ENCODE assay signal across 11 cellular contexts in genomic region chr16:67207116-67207856, GRCh38. TPM values are rescaled to one million over a fixed set of nuclear protein-coding genes. Genes with fewer than 3 reads are reported as not detected.
DNase-seq lines count a peak whose midpoint lies in the region; ATAC-seq and TF ChIP-seq lines count a peak whose summit lies in the region.
"Had no signal": no experiment of that assay in that cellular context is flagged by ENCODE, and none has a peak within 500 bp of the region (broad histone marks: within the 10 kb centered on the region; RNA-seq: fewer than 3 reads in every experiment).

No MANE protein-coding gene starts in this region.

- H3K4me3 ChIP-seq in Caco-2 (ENCODE audit: low read depth, low read length) (no peak overlapping the region), astrocyte of the spinal cord (ENCODE audit: low read depth, low read length) (no peak overlapping the region), mucosa of stomach (ENCODE audit: low read length) (no peak overlapping the region)

- CTCF ChIA-PET in Caco-2 (lab: Charles Lee) = interaction anchor here (0.5 kb wide), 1 partner anchor 39 kb away, joined by 5 read pairs; no protein-coding TSS in a partner anchor

- H3K9ac ChIP-seq in mucosa of stomach (ENCODE audit: low read length) = peak overlapping the region; percentile 12

- no peak overlapping the region for H3K4me3 Mint-ChIP-seq in Caco-2 (ENCODE audit: unreplicated experiment)
- H3K4me3 Mint-ChIP-seq in HFFc6 = no peak overlapping the region
- H3K4me3 Mint-ChIP-seq: activated CD8-positive, alpha-beta T cell treated with anti-CD3 and anti-CD28 coated beads, Interleukin-2, amount 10 ng/mL, durations not matched to agents 7 days and 5 days; CD14-positive monocyte had no signal

- in situ Hi-C loops in astrocyte of the spinal cord (cut with HindIII; ENCODE audit: low sequenced_read_pairs) = no loop called here

- intact Hi-C loops in Caco-2 (cut with micrococcal nuclease; ENCODE audit: unreplicated experiment) = no loop called here

- H3K4me1 ChIP-seq in Caco-2 (peaks cover 12% of the 10 kb centered on the region; the same call in 1 of the 2 replicates), mucosa of stomach (ENCODE audit: control insufficient read depth, insufficient read depth, low read length) (no peaks in the 10 kb centered on the region)

- H3K9me3 Mint-ChIP-seq in Caco-2 (ENCODE audit: unreplicated experiment) = no peaks in the 10 kb centered on the region
- no peaks in the 10 kb centered on the region for H3K9me3 Mint-ChIP-seq in HFFc6

- POLR2A ChIA-PET in Caco-2 (lab: Charles Lee) = interaction anchor here (1.4 kb wide), 1 partner anchor 19 kb away, joined by 3 read pairs; the partner anchor contains the start of gene TMEM208

- H3K36me3 ChIP-seq in Caco-2 (ENCODE audit: control insufficient read depth, insufficient read depth, low read length) (no peaks in the 10 kb centered on the region; the same call in 1 of the 2 replicates), mucosa of stomach (ENCODE audit: control insufficient read depth, insufficient read depth, low read length) (no peaks in the 10 kb centered on the region)

- H3K4me1 Mint-ChIP-seq in Caco-2 (ENCODE audit: low read depth, unreplicated experiment) = peaks cover 8% of the 10 kb centered on the region
- H3K4me1 Mint-ChIP-seq in HFFc6 (ENCODE audit: low read depth) = peaks cover 24% of the 10 kb centered on the region
- H3K4me1 Mint-ChIP-seq: CD14-positive monocyte had no signal

- ATAC-seq in HG02571 (IDR thresholded peaks at IDR 0.05; ENCODE audit: unreplicated experiment) = no peak
- ATAC-seq: activated CD8-positive, alpha-beta T cell treated with anti-CD3 and anti-CD28 coated beads, Interleukin-2, amount 10 ng/mL, durations not matched to agents 7 days and 5 days had no signal

- H3K9me3 ChIP-seq in Caco-2 (no peaks in the 10 kb centered on the region), mucosa of stomach (ENCODE audit: control insufficient read depth, low read length) (no peaks in the 10 kb centered on the region)

- H3K27ac Mint-ChIP-seq in Caco-2 (ENCODE audit: unreplicated experiment) (peak overlapping the region; percentile 9), HFFc6 (peak overlapping the region; percentile 83)
- H3K27ac Mint-ChIP-seq: activated CD8-positive, alpha-beta T cell treated with anti-CD3 and anti-CD28 coated beads, Interleukin-2, amount 10 ng/mL, durations not matched to agents 7 days and 5 days had no signal

- TF ChIP-seq CTCF in Caco-2 (IDR thresholded peaks at IDR 0.05; ENCODE audit: insufficient read depth in 1 of 2, low read depth in 1 of 2, low read length in 1 of 2, severe bottlenecking in 1 of 2, unreplicated experiment in 1 of 2) (no peak), HFFc6 (IDR thresholded peaks at IDR 0.05) (no peak), astrocyte of the spinal cord (IDR thresholded peaks at IDR 0.05; ENCODE audit: low read depth, low read length) (no peak)

- DNase-seq in Caco-2 (no peak), HFFc6 (no peak), astrocyte of the spinal cord (ENCODE audit: low read depth, low spot score) (peak; percentile 14), nucleus accumbens (lab: John Stamatoyannopoulos, UW) (no peak), AG08396 (ENCODE audit: low spot score) (no peak)
- DNase-seq in activated effector memory CD4-positive, alpha-beta T cell treated with anti-CD3 and anti-CD28 coated beads, Interleukin-2, amount 50 U/mL, for 16 hours = no peak
- DNase-seq: activated CD8-positive, alpha-beta T cell treated with anti-CD3 and anti-CD28 coated beads, Interleukin-2, amount 10 ng/mL, durations not matched to agents 7 days and 5 days; activated gamma-delta T cell had no signal

- H3K27me3 ChIP-seq in Caco-2 (replicated peaks; ENCODE audit: control insufficient read depth, insufficient read depth, low read length) (no peaks in the 10 kb centered on the region), mucosa of stomach (ENCODE audit: control insufficient read depth, insufficient read depth, low read length) (no peaks in the 10 kb centered on the region)

- H3K27me3 Mint-ChIP-seq in Caco-2 (ENCODE audit: insufficient read depth, unreplicated experiment) (no peaks in the 10 kb centered on the region), HFFc6 (ENCODE audit: insufficient read depth) (peaks cover 4% of the 10 kb centered on the region)

- no TSS peak for BruUV-seq in Caco-2 (replicated peaks; lab: Mats Ljungman, UMichigan)

- H3K36me3 Mint-ChIP-seq in Caco-2 (ENCODE audit: insufficient read depth, unreplicated experiment) (peaks cover 33% of the 10 kb centered on the region), HFFc6 (ENCODE audit: low read depth) (no peaks in the 10 kb centered on the region)

RNA-seq across cellular contexts. Expression of gene ELMO3, which starts 8.4 kb away (rescaled TPM):
- total RNA-seq in Caco-2 (2022) = 27.8 and 28.7 TPM in 2 replicates
- total RNA-seq in HFFc6 (2021; fragmentation: NEBNext Ultra II Directional; extraction: Animal tissue kit (Norgen Biotek cat#: 25700)) = 1 to 10 TPM in 3 of 6 experiments, under 1 TPM in 3; 0.79 to 1.3 (median 1.1) TPM

RNA-seq across cellular contexts. Expression of gene E2F4, which starts 15.3 kb away (rescaled TPM):
- 113 and 115 TPM in 2 replicates for total RNA-seq in Caco-2 (2022)
- total RNA-seq in HFFc6 (2021; fragmentation: NEBNext Ultra II Directional; extraction: Animal tissue kit (Norgen Biotek cat#: 25700)) = 10 to 100 TPM; 52.9 to 64.7 (median 61.0) TPM

RNA-seq across cellular contexts. Expression of gene EXOC3L1, which starts 17.4 kb away (rescaled TPM):
- total RNA-seq in Caco-2 (2022) = 0.61 and 0.72 TPM in 2 replicates
- total RNA-seq in HFFc6 (2021; fragmentation: NEBNext Ultra II Directional; extraction: Animal tissue kit (Norgen Biotek cat#: 25700)) = under 1 TPM in 1 of 6 experiments, not detected in 5; 0.18 TPM
- total RNA-seq: activated CD8-positive, alpha-beta T cell treated with anti-CD3 and anti-CD28 coated beads, Interleukin-2, amount 10 ng/mL, durations not matched to agents 7 days and 5 days had no signal

RNA-seq across cellular contexts. Expression of gene TMEM208, which starts 19.6 kb away (rescaled TPM):
- 63.8 and 69.7 TPM in 2 replicates for total RNA-seq in Caco-2 (2022)
- 10 to 100 TPM; 50.9 to 67.8 (median 58.4) TPM for total RNA-seq in HFFc6 (2021; fragmentation: NEBNext Ultra II Directional; extraction: Animal tissue kit (Norgen Biotek cat#: 25700))

RNA-seq across cellular contexts. Expression of gene MATCAP1, which starts 23.5 kb away (rescaled TPM):
- total RNA-seq in Caco-2 (2022) = 22.2 and 28.6 TPM in 2 replicates
- total RNA-seq in HFFc6 (2021; fragmentation: NEBNext Ultra II Directional; extraction: Animal tissue kit (Norgen Biotek cat#: 25700)) = 10 to 100 TPM in 5 of 6 experiments, 1 to 10 TPM in 1; 9.6 to 13.8 (median 11.6) TPM

Comparison
In these comparisons a context has a peak if more than half of its experiments do, and no peak if none do; other contexts are left out.
1. RNA of gene ELMO3, which starts 8.4 kb away (total RNA-seq): 27.8 to 28.7 TPM in Caco-2; 0.79 to 1.3 TPM in HFFc6; every median in the first group is over 10 times any median in the second.